ENCODE assay signal across 30 cellular contexts in genomic region chr9:21609506-21609905, GRCh38.
"Had no signal": no experiment of that assay in that cellular context is flagged by ENCODE, and none has a peak within 500 bp of the region (broad histone marks: within the 10 kb centered on the region; RNA-seq: fewer than 3 reads in every experiment).

No MANE protein-coding gene starts in this region.

- H3K27me3 Mint-ChIP-seq: stimulated activated naive CD8-positive, alpha-beta T cell treated with anti-CD3 and anti-CD28 coated beads, Interleukin-15, amount 100 ng/mL, for 72 hours had no signal

- H3K36me3 ChIP-seq: left lung, lower lobe of right lung, pancreas, prostate gland, sigmoid colon, tibial nerve, uterus had no signal

- H3K4me3 ChIP-seq: left lung, lower lobe of right lung, pancreas, prostate gland, sigmoid colon, tibial nerve, uterus had no signal

- H3K9me3 Mint-ChIP-seq: immature natural killer cell; naive thymus-derived CD8-positive, alpha-beta T cell; nephron; neural crest cell; stimulated activated memory B cell treated with anti-CD40 and anti-IgM and Interleukin-4, amounts not matched to agents 10 μg/mL and 1 μg/mL and 100 μg/mL, for 72 hours; type B pancreatic cell had no signal

- DNase-seq: immature natural killer cell; kidney; left colon; left lung; lower lobe of right lung; mammary epithelial cell; mesenchymal stem cell; naive thymus-derived CD8-positive, alpha-beta T cell; nucleus accumbens; pancreas; posterior cingulate gyrus; retina; right cardiac atrium; sigmoid colon; small intestine; stimulated activated CD4-positive, alpha-beta T cell treated with anti-CD3 and anti-CD28 coated beads, Interleukin-1b, Interleukin-23, amount 100 ng/mL, for 48 hours; stimulated activated CD4-positive, alpha-beta T cell treated with anti-CD3 and anti-CD28 coated beads, Interleukin-2, amount 100 ng/mL, for 48 hours; stimulated activated CD4-positive, alpha-beta T cell treated with anti-CD3 and anti-CD28 coated beads, Interleukin-4, amount 100 ng/mL, for 4 hours; stimulated activated CD8-positive, alpha-beta memory T cell treated with anti-CD3 and anti-CD28 coated beads, Interleukin-4, amount 100 ng/mL, for 48 hours; stimulated activated naive CD4-positive, alpha-beta T cell treated with Interleukin-2 at 50 U/mL for 16 hours; stimulated activated naive CD8-positive, alpha-beta T cell treated with anti-CD3 and anti-CD28 coated beads, Interleukin-15, amount 100 ng/mL, for 72 hours; substantia nigra; uterus had no signal

- H3K9me3 ChIP-seq: left lung, lower lobe of right lung, pancreas, prostate gland, sigmoid colon, tibial nerve, uterus had no signal

- ATAC-seq: left colon; left lung; lower lobe of right lung; naive thymus-derived CD8-positive, alpha-beta T cell; pancreas; right cardiac atrium; stimulated activated memory B cell treated with anti-CD40 and anti-IgM and Interleukin-4, amounts not matched to agents 10 μg/mL and 1 μg/mL and 100 μg/mL, for 72 hours; stimulated activated naive CD8-positive, alpha-beta T cell treated with anti-CD3 and anti-CD28 coated beads, Interleukin-15, amount 100 ng/mL, for 72 hours had no signal

- FAIRE-seq: islet of Langerhans, kidney, pancreas, small intestine had no signal

- H3K27ac Mint-ChIP-seq: immature natural killer cell; nephron; stimulated activated memory B cell treated with anti-CD40 and anti-IgM and Interleukin-4, amounts not matched to agents 10 μg/mL and 1 μg/mL and 100 μg/mL, for 72 hours; stimulated activated naive CD8-positive, alpha-beta T cell treated with anti-CD3 and anti-CD28 coated beads, Interleukin-15, amount 100 ng/mL, for 72 hours; type B pancreatic cell had no signal

- H3K4me1 Mint-ChIP-seq: nephron; neural crest cell; stimulated activated memory B cell treated with anti-CD40 and anti-IgM and Interleukin-4, amounts not matched to agents 10 μg/mL and 1 μg/mL and 100 μg/mL, for 72 hours had no signal

- H3K36me3 Mint-ChIP-seq: immature natural killer cell; stimulated activated memory B cell treated with anti-CD40 and anti-IgM and Interleukin-4, amounts not matched to agents 10 μg/mL and 1 μg/mL and 100 μg/mL, for 72 hours; type B pancreatic cell had no signal

- H3K27ac ChIP-seq: left lung, lower lobe of right lung, pancreas, prostate gland, sigmoid colon, tibial nerve, uterus had no signal

- H3K4me3 Mint-ChIP-seq: immature natural killer cell; naive thymus-derived CD8-positive, alpha-beta T cell; nephron; neural crest cell; stimulated activated memory B cell treated with anti-CD40 and anti-IgM and Interleukin-4, amounts not matched to agents 10 μg/mL and 1 μg/mL and 100 μg/mL, for 72 hours; stimulated activated naive CD8-positive, alpha-beta T cell treated with anti-CD3 and anti-CD28 coated beads, Interleukin-15, amount 100 ng/mL, for 72 hours; type B pancreatic cell had no signal

- H3K4me1 ChIP-seq: left lung, lower lobe of right lung, pancreas, prostate gland, sigmoid colon, tibial nerve, uterus had no signal

- H3K27me3 ChIP-seq: sigmoid colon, tibial nerve, uterus had no signal
